15 cellular contexts compared by ENCODE assay signal in the genomic region with DNA sequence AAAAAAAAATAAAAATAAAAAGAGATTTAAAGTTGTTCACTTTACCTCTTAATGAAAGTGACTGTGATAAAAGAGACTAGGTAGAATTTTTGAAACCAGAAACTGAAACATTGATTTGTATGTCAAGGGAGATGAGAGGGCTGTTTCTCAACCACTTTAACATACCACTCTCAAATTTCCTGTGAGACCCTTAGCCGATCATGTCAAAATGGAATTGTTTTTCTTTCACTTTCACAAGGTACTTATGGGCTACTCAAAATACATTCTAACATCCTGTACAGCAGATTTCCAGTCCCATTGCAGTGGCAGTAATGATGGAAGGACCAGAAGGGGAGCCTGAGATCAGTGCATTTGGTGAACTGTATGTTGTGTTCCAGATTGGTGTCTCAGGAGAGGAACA.
DNase-seq lines count a peak whose midpoint lies in the region; ATAC-seq and TF ChIP-seq lines count a peak whose summit lies in the region.
"Had no signal": no experiment of that assay in that cellular context is flagged by ENCODE, and none has a peak within 500 bp of the region (broad histone marks: within the 10 kb centered on the region; RNA-seq: fewer than 3 reads in every experiment).

No MANE protein-coding gene starts in this region.

- H3K9ac ChIP-seq in OCI-LY3 (ENCODE audit: low read length): no peak overlapping the region

- no peaks in the 10 kb centered on the region for H4K20me1 ChIP-seq in OCI-LY3 (ENCODE audit: insufficient read depth, low read length)

- TF ChIP-seq CTCF in OCI-LY3 (IDR thresholded peaks at IDR 0.05; ENCODE audit: low read depth, low read length) (no peak), left ventricle myocardium inferior (IDR thresholded peaks at IDR 0.05; ENCODE audit: borderline replicate concordance) (no peak)

- peak overlapping the region; percentile 23 for H3K4me2 ChIP-seq in OCI-LY3 (ENCODE audit: low read length)

- H3K9me3 ChIP-seq in OCI-LY3 (ENCODE audit: insufficient read depth, low read length) (no peaks in the 10 kb centered on the region), left ventricle myocardium inferior (replicated peaks) (no peaks in the 10 kb centered on the region)
- H3K9me3 ChIP-seq: Caco-2 had no signal

- H3K4me1 ChIP-seq in OCI-LY3 (ENCODE audit: low read length): 0 out of 2 replicates have a peak, but pooled peaks cover 3% of the 10 kb centered on the region
- H3K4me1 ChIP-seq in left ventricle myocardium inferior: no peaks in the 10 kb centered on the region
- H3K4me1 ChIP-seq: Caco-2, spleen had no signal

- no peaks in the 10 kb centered on the region for H3K79me2 ChIP-seq in OCI-LY3 (ENCODE audit: low read length)

- H2AFZ ChIP-seq in OCI-LY3 (ENCODE audit: low read depth, low read length): peak overlapping the region; percentile 14; the same call in 1 of the 2 replicates

- intact Hi-C loops in left ventricle myocardium inferior (cut with micrococcal nuclease): no loop called here

- H3K36me3 ChIP-seq in OCI-LY3 (replicated peaks; ENCODE audit: low read depth, low read length): no peaks in the 10 kb centered on the region
- no peaks in the 10 kb centered on the region for H3K36me3 ChIP-seq in left ventricle myocardium inferior
- H3K36me3 ChIP-seq: spleen had no signal

- H3K27ac ChIP-seq in OCI-LY3 (ENCODE audit: low read length) (no peak overlapping the region), left ventricle myocardium inferior (replicated peaks) (no peak overlapping the region)
- H3K27ac ChIP-seq: spleen, VCaP had no signal

- no peak overlapping the region for H3K4me3 ChIP-seq in OCI-LY3 (ENCODE audit: low read length)
- no peak overlapping the region for H3K4me3 ChIP-seq in left ventricle myocardium inferior
- H3K4me3 ChIP-seq: spleen had no signal

- H3K27me3 ChIP-seq in OCI-LY3 (ENCODE audit: low read depth, low read length): no peaks in the 10 kb centered on the region
- H3K27me3 ChIP-seq in left ventricle myocardium inferior (ENCODE audit: low read depth): no peaks in the 10 kb centered on the region
- H3K27me3 ChIP-seq: spleen had no signal

- no peak for DNase-seq in left ventricle myocardium inferior
- no peak for DNase-seq in iPS-NIHi11 (ENCODE audit: low spot score)
- DNase-seq in activated naive CD4-positive, alpha-beta T cell (lab: John Stamatoyannopoulos, UW): no peak
- DNase-seq in NCI-H2107 treated with DMSO at 0.1 percent for 48 hours (lab: John Stamatoyannopoulos, UW; ENCODE audit: unreplicated experiment): no peak
- DNase-seq: activated effector memory CD4-positive, alpha-beta T cell treated with Interleukin-2 at 50 U/mL for 16 hours; Caco-2; NCI-H2107; SHP77 treated with DMSO at 0.1 percent for 48 hours; spleen; stimulated activated CD8-positive, alpha-beta memory T cell treated with anti-CD3 and anti-CD28 coated beads, Interleukin-4, amount 100 ng/mL, for 48 hours had no signal

- ATAC-seq in GM18868 (IDR thresholded peaks at IDR 0.05; ENCODE audit: unreplicated experiment) (peak; percentile 89), GM21515 (IDR thresholded peaks at IDR 0.05; ENCODE audit: unreplicated experiment) (peak; percentile 99), HG03095 (IDR thresholded peaks at IDR 0.05; ENCODE audit: unreplicated experiment) (peak; percentile 92)
